In the genomic region with DNA sequence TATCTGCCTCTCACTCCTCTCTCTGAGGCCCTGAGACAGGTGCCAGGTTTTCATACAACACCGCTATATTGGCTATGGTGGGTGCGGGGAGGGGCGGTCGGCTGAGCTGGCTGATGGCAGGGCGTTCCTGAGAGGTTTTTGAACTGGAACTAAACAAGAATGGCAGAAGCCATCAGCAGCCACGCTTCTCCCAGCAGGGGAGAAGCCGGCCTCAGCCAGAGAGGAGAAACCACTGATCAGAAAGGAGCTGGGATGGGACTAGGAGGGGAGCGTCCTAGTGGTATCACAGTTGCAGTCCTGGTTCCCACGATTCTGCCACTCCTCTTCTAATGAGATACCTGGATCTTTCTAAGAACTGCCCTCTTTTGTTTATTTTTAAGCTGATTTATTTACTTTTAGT, we compare ENCODE assay signal across 20 cellular contexts.
"Had no signal": no experiment of that assay in that cellular context is flagged by ENCODE, and none has a peak within 500 bp of the region (broad histone marks: within the 10 kb centered on the region; RNA-seq: fewer than 3 reads in every experiment).

No MANE protein-coding gene starts in this region.

- H3K36me3 ChIP-seq: brain microvascular endothelial cell, right lobe of liver, suprapubic skin, transverse colon, uterus had no signal

- DNase-seq: activated CD4-positive, alpha-beta T cell treated with anti-CD3 and anti-CD28 coated beads, Interleukin-2, amount 10 ng/mL, durations not matched to agents 7 days and 5 days; activated CD8-positive, alpha-beta T cell treated with anti-CD3 and anti-CD28 coated beads, Interleukin-2, amount 10 ng/mL, durations not matched to agents 7 days and 5 days; activated effector memory CD4-positive, alpha-beta T cell treated with Interleukin-2 at 50 U/mL for 16 hours; activated naive CD4-positive, alpha-beta T cell treated with anti-CD3 and anti-CD28 coated beads, Interleukin-2, amount 50 U/mL, for 16 hours; activated T-cell treated with anti-CD3 and anti-CD28 coated beads, Interleukin-2, amount 50 U/mL, for 4 hours; aorta; brain microvascular endothelial cell; central memory CD4-positive, alpha-beta T cell; foreskin keratinocyte; small intestine; stimulated activated CD4-positive, alpha-beta T cell treated with anti-CD3 and anti-CD28 coated beads, Interleukin-15, amount 100 ng/mL, for 24 hours; stimulated activated CD4-positive, alpha-beta T cell treated with anti-CD3 and anti-CD28 coated beads, Interleukin-2, amount 100 ng/mL, for 48 hours; stimulated activated naive CD8-positive, alpha-beta T cell treated with anti-CD3 and anti-CD28 coated beads, Interleukin-15, amount 100 ng/mL, for 72 hours; T1000; transverse colon; uterus had no signal

- H3K27ac ChIP-seq: brain microvascular endothelial cell, foreskin keratinocyte, hepatocyte, right lobe of liver, suprapubic skin, transverse colon, uterus had no signal

- H3K4me1 ChIP-seq: foreskin keratinocyte, right lobe of liver, suprapubic skin, transverse colon, uterus had no signal

- ATAC-seq: activated CD8-positive, alpha-beta T cell treated with anti-CD3 and anti-CD28 coated beads, Interleukin-2, amount 10 ng/mL, durations not matched to agents 7 days and 5 days; activated T-cell treated with anti-CD3 and anti-CD28 coated beads, Interleukin-2, amount 50 U/mL, for 4 hours; foreskin keratinocyte; left lobe of liver; right lobe of liver; stimulated activated naive CD8-positive, alpha-beta T cell treated with anti-CD3 and anti-CD28 coated beads, Interleukin-15, amount 100 ng/mL, for 72 hours had no signal

- H3K27me3 ChIP-seq: brain microvascular endothelial cell, hepatocyte, right lobe of liver, suprapubic skin, transverse colon, uterus had no signal

- H3K4me3 ChIP-seq: hepatocyte, right lobe of liver, suprapubic skin, transverse colon, uterus had no signal

- H3K9me3 ChIP-seq: right lobe of liver, suprapubic skin, transverse colon, uterus had no signal
